Comparison of ENCODE assay signal across 8 cellular contexts in the genomic region with DNA sequence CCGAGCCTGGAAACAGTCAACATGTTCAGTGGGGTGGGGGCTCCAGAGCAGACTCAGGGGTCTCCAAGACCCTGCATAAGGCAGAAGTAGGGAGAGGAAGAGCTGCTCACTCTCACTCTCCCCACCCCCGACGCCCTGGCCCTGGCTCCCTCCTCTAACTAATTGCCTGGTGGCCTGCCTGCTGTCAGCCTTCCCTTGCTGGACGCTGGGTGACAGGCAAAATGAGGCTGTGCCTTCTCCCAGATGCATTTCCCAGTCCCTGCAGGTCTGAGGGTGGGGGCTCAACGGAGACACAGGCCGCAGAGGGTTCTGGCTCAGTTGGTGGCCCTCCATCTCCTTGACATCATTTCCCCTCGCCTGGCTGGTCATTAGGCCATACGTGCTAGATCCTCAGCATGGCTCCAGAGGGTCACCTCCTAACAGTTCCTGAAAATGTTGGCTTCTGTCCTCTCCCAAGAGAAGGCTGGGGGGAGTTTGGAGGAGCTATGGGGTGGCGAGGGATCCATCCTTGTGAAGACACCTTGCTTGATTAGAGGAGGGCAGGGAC. TPM values are rescaled to one million over a fixed set of nuclear protein-coding genes. Genes with fewer than 3 reads are reported as not detected.
DNase-seq lines count a peak whose midpoint lies in the region; ATAC-seq and TF ChIP-seq lines count a peak whose summit lies in the region.

No MANE protein-coding gene starts in this region.

- no peaks in the 10 kb centered on the region for H3K9me3 Mint-ChIP-seq in endodermal cell

- peaks cover 70% of the 10 kb centered on the region for H3K27me3 Mint-ChIP-seq in endodermal cell (ENCODE audit: insufficient read depth)

- no peaks in the 10 kb centered on the region for H3K36me3 Mint-ChIP-seq in endodermal cell (ENCODE audit: low read depth)

- H3K4me1 Mint-ChIP-seq in endodermal cell, result peaks cover 4% of the 10 kb centered on the region

- H3K27me3 ChIP-seq in DND-41 (ENCODE audit: insufficient read depth, low read length, poor library complexity) (no peaks in the 10 kb centered on the region), OCI-LY1 (ENCODE audit: insufficient read depth, low read length) (no peaks in the 10 kb centered on the region; the same call in 1 of the 2 replicates), endodermal cell (ENCODE audit: control insufficient read depth, insufficient read depth, low read length, poor library complexity, severe bottlenecking) (peaks cover 54% of the 10 kb centered on the region), neutrophil (no peaks in the 10 kb centered on the region)

- ATAC-seq in DND-41 (ENCODE audit: insufficient read depth, low read depth) (no peak), HG03175 (IDR thresholded peaks at IDR 0.05; ENCODE audit: unreplicated experiment) (no peak)

- H3K9me2 ChIP-seq in OCI-LY1 (ENCODE audit: low read depth, low read length), result no peaks in the 10 kb centered on the region

- 63 to 67% methylated on average over 8 to 9 of the region's 9 CpGs for WGBS in endodermal cell (ENCODE audit: insufficient coverage in 1 of 2, insufficient read length in 1 of 2), 2 experiments

- DNase-seq in DND-41, result no peak
- no peak for DNase-seq in endodermal cell
- no peak for DNase-seq in KG1 (lab: John Stamatoyannopoulos, UW)
- no peak for DNase-seq in DMS153 (lab: John Stamatoyannopoulos, UW)
- DNase-seq in LoVo (ENCODE audit: low spot score), result no peak

- peaks cover 10% of the 10 kb centered on the region for H4K20me1 ChIP-seq in DND-41 (ENCODE audit: insufficient read depth, low read length)
- no peaks in the 10 kb centered on the region for H4K20me1 ChIP-seq in OCI-LY1 (ENCODE audit: insufficient read depth, low read length)

- peak overlapping the region; percentile 56 for H3K4me3 Mint-ChIP-seq in endodermal cell

- peaks cover 5% of the 10 kb centered on the region; the same call in 1 of the 2 replicates for H3F3A ChIP-seq in OCI-LY1 (ENCODE audit: insufficient read depth, low read length)

- peak overlapping the region; percentile 93 for H3K9ac ChIP-seq in DND-41 (ENCODE audit: low read depth, low read length)
- peak overlapping the region; percentile 79 for H3K9ac ChIP-seq in OCI-LY1 (ENCODE audit: low read length)
- H3K9ac ChIP-seq in endodermal cell (ENCODE audit: extremely low read depth, low read length, poor library complexity, severe bottlenecking), result no peak overlapping the region

- no peak overlapping the region for H2AFZ ChIP-seq in DND-41 (ENCODE audit: low read depth, low read length)
- no peak overlapping the region for H2AFZ ChIP-seq in OCI-LY1 (ENCODE audit: low read length)

- H3K4me2 ChIP-seq in DND-41 (ENCODE audit: insufficient read depth, low read length) (peak overlapping the region; percentile 86), OCI-LY1 (ENCODE audit: low read length) (peak overlapping the region; percentile 95)

- peaks cover 78% of the 10 kb centered on the region for H3K79me2 ChIP-seq in DND-41 (ENCODE audit: insufficient read depth, low read length)
- no peaks in the 10 kb centered on the region for H3K79me2 ChIP-seq in OCI-LY1 (ENCODE audit: insufficient read depth, low read length)

- H3K4me1 ChIP-seq in DND-41 (ENCODE audit: insufficient read depth, low read length) (peaks cover 80% of the 10 kb centered on the region), OCI-LY1 (ENCODE audit: insufficient read depth, low read length, severe bottlenecking) (peaks cover 58% of the 10 kb centered on the region), endodermal cell (ENCODE audit: control insufficient read depth, insufficient read depth, low read length) (no peaks in the 10 kb centered on the region), neutrophil (ENCODE audit: control insufficient read depth in 1 of 2, insufficient read depth in 1 of 2, low read depth in 1 of 2, low read length in 1 of 2) (peaks cover 46 to 78% of the 10 kb centered on the region in 2 experiments)

- TF ChIP-seq CTCF in DND-41 (IDR thresholded peaks at IDR 0.05; ENCODE audit: borderline replicate concordance, extremely low read depth, low read length, poor library complexity, severe bottlenecking) (no peak), OCI-LY1 (IDR thresholded peaks at IDR 0.05; ENCODE audit: low read length) (no peak), endodermal cell (conservative IDR thresholded peaks at IDR 0.05) (no peak), neutrophil (IDR thresholded peaks at IDR 0.05) (no peak)

- peak overlapping the region; percentile 69 to 73 for H3K4me3 ChIP-seq in DND-41 (ENCODE audit: low read depth in 1 of 2, low read length in 2 of 2)
- H3K4me3 ChIP-seq in OCI-LY1 (ENCODE audit: low read depth, low read length, poor library complexity, severe bottlenecking), result peak overlapping the region; percentile 80
- H3K4me3 ChIP-seq in endodermal cell (ENCODE audit: low read length), result no peak overlapping the region
- H3K4me3 ChIP-seq in neutrophil (ENCODE audit: low read depth in 1 of 2, low read length in 1 of 2), result peak overlapping the region; percentile 74 to 94

- peaks cover 17% of the 10 kb centered on the region; the same call in 1 of the 2 replicates for H3K36me3 ChIP-seq in DND-41 (ENCODE audit: insufficient read depth, low read length)
- H3K36me3 ChIP-seq in OCI-LY1 (ENCODE audit: insufficient read depth, low read length), result no peaks in the 10 kb centered on the region
- no peaks in the 10 kb centered on the region for H3K36me3 ChIP-seq in endodermal cell (ENCODE audit: control insufficient read depth, insufficient read depth, low read length)
- peaks cover 52% of the 10 kb centered on the region for H3K36me3 ChIP-seq in neutrophil

- H3K9me3 ChIP-seq in DND-41 (ENCODE audit: insufficient read depth, low read length, severe bottlenecking) (no peaks in the 10 kb centered on the region), OCI-LY1 (ENCODE audit: low read length) (no peaks in the 10 kb centered on the region), endodermal cell (ENCODE audit: control insufficient read depth, low read length) (no peaks in the 10 kb centered on the region), neutrophil (no peaks in the 10 kb centered on the region)

- H3K27ac ChIP-seq in DND-41 (ENCODE audit: low read length) (peak overlapping the region; percentile 95), OCI-LY1 (ENCODE audit: low read depth, low read length, poor library complexity, severe bottlenecking) (peak overlapping the region; percentile 95), endodermal cell (ENCODE audit: low read depth, low read length) (no peak overlapping the region), neutrophil (peak overlapping the region; percentile 99)

- no peak overlapping the region for H3K27ac Mint-ChIP-seq in endodermal cell

RNA-seq across cellular contexts. Expression of a gene that starts 1.4 kb away (rescaled TPM):
- 1 to 10 TPM; 3.5 to 4.5 TPM for total RNA-seq in endodermal cell
- polyA plus RNA-seq in endodermal cell (2013, experiment 1 of 2), result 1.9 TPM
- polyA plus RNA-seq in endodermal cell (2013, experiment 2 of 2), result 1.7 TPM

RNA-seq across cellular contexts. Expression of a gene that starts 38.8 kb away (rescaled TPM):
- total RNA-seq in endodermal cell, result under 1 TPM in 1 of 2 donors, not detected in 1; 0.18 TPM
- not detected for polyA plus RNA-seq in endodermal cell (2013, experiment 1 of 2)
- polyA plus RNA-seq in endodermal cell (2013, experiment 2 of 2), result not detected
